1 cellular context compared by ENCODE assay signal in genomic region chr2:55862673-55863390, GRCh38.
TF ChIP-seq lines count a peak whose summit lies in the region.

No MANE protein-coding gene starts in this region.

TF ChIP-seq in SK-N-SH, 30 proteins besides CTCF, POLR2A, EP300 and RAD21 (continued from another document):
- no peak for TF ChIP-seq USF2 (IDR thresholded peaks at IDR 0.05; ENCODE audit: borderline replicate concordance, low read depth, low read length)
- no peak for TF ChIP-seq SMC3 (IDR thresholded peaks at IDR 0.05; ENCODE audit: low read depth, low read length)
- peak; percentile 90 for TF ChIP-seq FOSL2 (IDR thresholded peaks at IDR 0.05; ENCODE audit: borderline replicate concordance, low read depth)
- TF ChIP-seq RCOR1 (IDR thresholded peaks at IDR 0.05; ENCODE audit: low read length) = no peak
- TF ChIP-seq POLR2AphosphoS5 (IDR thresholded peaks at IDR 0.05; ENCODE audit: low read depth, low read length) = peak; percentile 80; the same call in 1 of the 2 replicates
- peak; percentile 90 for TF ChIP-seq TEAD4 (IDR thresholded peaks at IDR 0.05; ENCODE audit: borderline replicate concordance, insufficient read depth)
- TF ChIP-seq USF1 (IDR thresholded peaks at IDR 0.05; ENCODE audit: borderline replicate concordance, low read depth) = no peak
- no peak for TF ChIP-seq CHD2 (IDR thresholded peaks at IDR 0.05; ENCODE audit: low read length, partially characterized antibody)
- TF ChIP-seq GATA2 (CRISPR knock-in tag; IDR thresholded peaks at IDR 0.05) = no peak
- TF ChIP-seq JUND (IDR thresholded peaks at IDR 0.05) = peak; percentile 95
- TF ChIP-seq NFIC (IDR thresholded peaks at IDR 0.05; ENCODE audit: borderline replicate concordance) = peak; percentile 78
- peak; percentile 55; the same call in 1 of the 2 replicates for TF ChIP-seq ELF1 (IDR thresholded peaks at IDR 0.05)
